In genomic region chr3:52001443-52001974, GRCh38 we compare ENCODE assay signal across 8 cellular contexts. TPM values are rescaled to one million over a fixed set of nuclear protein-coding genes. Genes with fewer than 3 reads are reported as not detected.
DNase-seq lines count a peak whose midpoint lies in the region; ATAC-seq and TF ChIP-seq lines count a peak whose summit lies in the region.

No MANE protein-coding gene starts in this region.

- H3K27me3 ChIP-seq in left lung = peaks cover 0 to 7% of the 10 kb centered on the region in 2 donors

- peaks cover 13 to 31% of the 10 kb centered on the region in 2 donors for H3K4me1 ChIP-seq in left lung

- no peak overlapping the region for H3K27ac ChIP-seq in left lung

- DNase-seq in DMS153 treated with DMSO at 0.1 percent for 48 hours (lab: John Stamatoyannopoulos, UW; ENCODE audit: unreplicated experiment) = peak; percentile 38
- no peak for DNase-seq in DMS153 (lab: John Stamatoyannopoulos, UW)
- peak; percentile 51 for DNase-seq in NCI-H2196 (lab: John Stamatoyannopoulos, UW; ENCODE audit: unreplicated experiment)
- peak; percentile 75 for DNase-seq in activated CD4-positive, alpha-beta T cell treated with anti-CD3 and anti-CD28 coated beads for 1 hour
- DNase-seq in central memory CD4-positive, alpha-beta T cell = peak; percentile 78
- peak; percentile 68 to 91 for DNase-seq in left lung
- DNase-seq in stimulated activated CD4-positive, alpha-beta T cell treated with anti-CD3 and anti-CD28 coated beads, TNF-alpha, amount 100 ng/mL, for 24 hours (ENCODE audit: low read depth in 3 of 3) = peak; percentile 64 to 84 (median 73)

- intact Hi-C loops in left lung (cut with DNase I) = loop anchor here (5.0 to 10.0 kb wide), 3 partner anchors 121 to 143 kb away; no protein-coding TSS in a partner anchor

- ATAC-seq in HG02885 (IDR thresholded peaks at IDR 0.05; ENCODE audit: poor library complexity, unreplicated experiment) = peak; percentile 79
- peak; percentile 79 for ATAC-seq in left lung

- no peaks in the 10 kb centered on the region for H3K36me3 ChIP-seq in left lung

- H3K4me3 ChIP-seq in left lung = no peak overlapping the region

- peak; percentile 85 to 88 for TF ChIP-seq CTCF in left lung (IDR thresholded peaks at IDR 0.05)

- H3K9me3 ChIP-seq in left lung = no peaks in the 10 kb centered on the region

RNA-seq across cellular contexts. Expression of gene RPL29, which starts 5.8 kb away (rescaled TPM):
- 100 to 1,000 TPM; 854 to 981 TPM for total RNA-seq in left lung

RNA-seq across cellular contexts. Expression of gene ACY1, which starts 18.2 kb away (rescaled TPM):
- 10 to 100 TPM; 37.0 to 41.2 TPM for total RNA-seq in left lung

RNA-seq across cellular contexts. Expression of gene ABHD14A, which starts 26.6 kb away (rescaled TPM):
- 10 to 100 TPM; 14.7 to 20.7 TPM for total RNA-seq in left lung

RNA-seq across cellular contexts. Expression of gene ABHD14B, which starts 27.7 kb away (rescaled TPM):
- 10 to 100 TPM; 32.4 to 47.0 TPM for total RNA-seq in left lung

RNA-seq across cellular contexts. Expression of gene PCBP4, which starts 34.3 kb away (rescaled TPM):
- total RNA-seq in left lung = 10 to 100 TPM; 29.7 to 43.1 TPM
